In the genomic region with DNA sequence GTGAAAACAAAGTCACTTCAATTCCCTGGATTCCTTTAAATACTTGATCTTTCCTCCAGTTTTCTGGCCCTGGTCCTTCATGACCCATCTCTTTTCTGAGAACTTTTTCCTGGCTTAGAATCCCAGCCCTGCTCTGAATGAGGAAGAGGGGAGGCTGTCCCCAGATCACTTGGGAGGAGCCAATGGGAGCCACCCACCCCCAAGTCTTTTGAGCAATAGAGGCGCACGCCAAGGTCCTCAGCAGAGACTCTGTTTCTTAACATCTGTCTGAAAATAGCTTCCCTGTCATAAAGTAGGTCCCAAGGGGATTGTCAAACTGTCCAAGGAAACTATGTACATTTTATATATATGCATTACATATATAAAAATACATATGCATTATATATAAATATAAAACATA, we compare ENCODE assay signal across 22 cellular contexts.
DNase-seq lines count a peak whose midpoint lies in the region; ATAC-seq and TF ChIP-seq lines count a peak whose summit lies in the region.
"Had no signal": no experiment of that assay in that cellular context is flagged by ENCODE, and none has a peak within 500 bp of the region (broad histone marks: within the 10 kb centered on the region; RNA-seq: fewer than 3 reads in every experiment).

No MANE protein-coding gene starts in this region.

- ATAC-seq in gastrocnemius medialis: peak; percentile 42 to 53
- ATAC-seq in HG03135 (IDR thresholded peaks at IDR 0.05; ENCODE audit: unreplicated experiment): no peak
- ATAC-seq: A549, HCT116, K562, SK-N-SH treated with all-trans-retinoic acid at 6 μM for 48 hours had no signal

- TF ChIP-seq POLR2A in NB4 (IDR thresholded peaks at IDR 0.05; ENCODE audit: extremely low read depth, insufficient read length): no peak
- TF ChIP-seq POLR2A in esophagus muscularis mucosa (IDR thresholded peaks at IDR 0.05; ENCODE audit: low read depth): no peak
- no peak for TF ChIP-seq POLR2A in gastrocnemius medialis (IDR thresholded peaks at IDR 0.05)

- no peak overlapping the region for H3K4me3 ChIP-seq in NB4 (ENCODE audit: low read depth, low read length)
- no peak overlapping the region for H3K4me3 ChIP-seq in esophagus muscularis mucosa
- H3K4me3 ChIP-seq in left ventricle myocardium inferior: no peak overlapping the region
- no peak overlapping the region for H3K4me3 ChIP-seq in gastrocnemius medialis
- H3K4me3 ChIP-seq in BE2C (ENCODE audit: low read depth, low read length): no peak overlapping the region
- H3K4me3 ChIP-seq: A549, K562, PC-9 had no signal

- H3K4me1 ChIP-seq in esophagus muscularis mucosa: no peaks in the 10 kb centered on the region
- no peaks in the 10 kb centered on the region for H3K4me1 ChIP-seq in left ventricle myocardium inferior
- no peaks in the 10 kb centered on the region for H3K4me1 ChIP-seq in gastrocnemius medialis
- no peaks in the 10 kb centered on the region; the same call in 1 of the 2 replicates for H3K4me1 ChIP-seq in BE2C
- H3K4me1 ChIP-seq: A549 had no signal

- H3K27ac ChIP-seq in esophagus muscularis mucosa (replicated peaks in 1 of 4): no peak overlapping the region
- H3K27ac ChIP-seq in left ventricle myocardium inferior (replicated peaks): peak overlapping the region; percentile 60
- no peak overlapping the region for H3K27ac ChIP-seq in gastrocnemius medialis
- H3K27ac ChIP-seq: A549, PC-9, RWPE1 had no signal

- peak; percentile 57 for DNase-seq in NB4 (ENCODE audit: low read depth)
- peak; percentile 60 for DNase-seq in esophagus muscularis mucosa (ENCODE audit: extremely low spot score)
- peak; percentile 43 for DNase-seq in left ventricle myocardium inferior
- DNase-seq in gastrocnemius medialis: peak; percentile 14 to 52
- no peak for DNase-seq in BE2C
- DNase-seq in HK-2 (ENCODE audit: unreplicated experiment): no peak
- DNase-seq in DMS153 treated with DMSO at 0.1 percent for 48 hours (lab: John Stamatoyannopoulos, UW; ENCODE audit: unreplicated experiment): no peak
- DNase-seq: DND-41, MM.1S, NCI-H1092, NCI-H1436 treated with DMSO at 0.1 percent for 48 hours, NCI-H2029 treated with DMSO at 0.1 percent for 48 hours, NCI-H226, NCI-H510A treated with DMSO at 0.1 percent for 48 hours, NCI-H748 treated with DMSO at 0.1 percent for 48 hours, PC-9 had no signal

- in situ Hi-C loops in gastrocnemius medialis (cut with MboI; ENCODE audit: low sequenced_read_pairs in 4 of 4): no loop called here

- peaks cover 0 to 5% (median 0%) of the 10 kb centered on the region in 4 donors for H3K27me3 ChIP-seq in esophagus muscularis mucosa
- peaks cover 31% of the 10 kb centered on the region for H3K27me3 ChIP-seq in left ventricle myocardium inferior (ENCODE audit: low read depth)
- no peaks in the 10 kb centered on the region for H3K27me3 ChIP-seq in gastrocnemius medialis
- no peaks in the 10 kb centered on the region for H3K27me3 ChIP-seq in BE2C

- intact Hi-C loops in esophagus muscularis mucosa (cut with DNase I): no loop called here
- intact Hi-C loops in left ventricle myocardium inferior (cut with micrococcal nuclease): no loop called here
- intact Hi-C loops in gastrocnemius medialis (cut with DNase I; ENCODE audit: low total_unique reads): no loop called here

- no peaks in the 10 kb centered on the region for H3K9me3 ChIP-seq in esophagus muscularis mucosa
- no peaks in the 10 kb centered on the region for H3K9me3 ChIP-seq in left ventricle myocardium inferior (replicated peaks)
- no peaks in the 10 kb centered on the region for H3K9me3 ChIP-seq in gastrocnemius medialis
- no peaks in the 10 kb centered on the region for H3K9me3 ChIP-seq in BE2C
- H3K9me3 ChIP-seq: A549 had no signal

- TF ChIP-seq EP300 in esophagus muscularis mucosa (IDR thresholded peaks at IDR 0.05): no peak

- no peaks in the 10 kb centered on the region for H3K36me3 ChIP-seq in esophagus muscularis mucosa
- no peaks in the 10 kb centered on the region for H3K36me3 ChIP-seq in left ventricle myocardium inferior
- no peaks in the 10 kb centered on the region for H3K36me3 ChIP-seq in gastrocnemius medialis
- H3K36me3 ChIP-seq in BE2C: no peaks in the 10 kb centered on the region

- 86% methylated on average over 2 of the region's 2 CpGs for WGBS in esophagus muscularis mucosa

- TF ChIP-seq CTCF in NB4 (IDR thresholded peaks at IDR 0.05; ENCODE audit: low read depth, low read length) (no peak), esophagus muscularis mucosa (IDR thresholded peaks at IDR 0.05) (no peak), left ventricle myocardium inferior (IDR thresholded peaks at IDR 0.05; ENCODE audit: borderline replicate concordance) (no peak), gastrocnemius medialis (IDR thresholded peaks at IDR 0.05 in 4 of 5, conservative IDR thresholded peaks at IDR 0.05 in 1 of 5) (no peak), BE2C (IDR thresholded peaks at IDR 0.05; ENCODE audit: low read depth, low read length) (no peak)

Comparison
In these comparisons a context has a peak if more than half of its experiments do, and no peak if none do; other contexts are left out.
1. DNase-seq: peak in NB4 (single experiment), esophagus muscularis mucosa (single experiment), left ventricle myocardium inferior (single experiment) and gastrocnemius medialis (2 of 2); none in BE2C (single experiment), HK-2 (single experiment) and DMS153 treated with DMSO at 0.1 percent for 48 hours (single experiment).